Comparison of ENCODE assay signal across 25 cellular contexts in the genomic region with DNA sequence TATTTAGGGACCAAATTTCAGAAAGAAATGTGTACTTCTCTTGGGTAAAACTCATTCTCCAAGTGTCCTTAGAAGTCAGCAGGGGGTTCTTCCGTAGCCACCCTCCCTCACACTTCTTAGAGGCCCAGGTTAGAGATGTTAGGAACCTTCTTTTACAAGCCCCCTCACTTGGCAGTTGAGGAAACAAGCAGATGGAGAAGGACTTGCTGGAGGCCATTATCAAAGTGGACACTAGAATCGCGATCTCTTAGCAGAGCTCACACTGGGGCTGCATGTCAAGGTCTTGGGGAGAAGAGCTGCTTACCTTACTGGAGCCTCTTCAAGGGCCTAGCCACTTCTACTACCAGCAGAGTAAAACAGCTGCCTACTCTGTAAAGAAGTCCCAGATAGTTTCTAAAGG.
DNase-seq lines count a peak whose midpoint lies in the region; ATAC-seq, FAIRE-seq and TF ChIP-seq lines count a peak whose summit lies in the region.
"Had no signal": no experiment of that assay in that cellular context is flagged by ENCODE, and none has a peak within 500 bp of the region (broad histone marks: within the 10 kb centered on the region; RNA-seq: fewer than 3 reads in every experiment).

No MANE protein-coding gene starts in this region.

- WGBS in testis, 2 donors, result 31 to 32% methylated on average over 2 to 3 of the region's 3 CpGs

- intact Hi-C loops in testis (cut with DNase I; ENCODE audit: low total_unique reads), result no loop called here
- intact Hi-C loops in activated CD4-positive, alpha-beta T cell treated with anti-CD3 and anti-CD28 coated beads, Interleukin-2, amount 10 ng/mL, durations not matched to agents 24 days and 14 days (cut with micrococcal nuclease), result no loop called here

- no peaks in the 10 kb centered on the region for H3K9me3 ChIP-seq in testis
- H3K9me3 ChIP-seq: BE2C had no signal

- TF ChIP-seq POLR2A in testis (IDR thresholded peaks at IDR 0.05), result no peak

- H3K27me3 Mint-ChIP-seq in GM23338 (ENCODE audit: insufficient read depth, low read depth, poor library complexity), result peaks cover 99% of the 10 kb centered on the region
- peaks cover 80% of the 10 kb centered on the region for H3K27me3 Mint-ChIP-seq in activated CD4-positive, alpha-beta T cell treated with anti-CD3 and anti-CD28 coated beads, Interleukin-2, amount 10 ng/mL, durations not matched to agents 24 days and 14 days

- H3K4me2 ChIP-seq in GM23338, result no peak overlapping the region
- H3K4me2 ChIP-seq: BLaER1 had no signal

- DNase-seq in GM23338 (ENCODE audit: low spot score), result no peak
- DNase-seq in bronchial epithelial cell (ENCODE audit: low read depth), result no peak
- no peak for DNase-seq in testis
- DNase-seq in activated CD4-positive, alpha-beta T cell treated with anti-CD3 and anti-CD28 coated beads, Interleukin-2, amount 10 ng/mL, durations not matched to agents 24 days and 14 days, result no peak
- DNase-seq: 8988T; ACHN; BE2C; C1 segment of cervical spinal cord; CD4-positive, alpha-beta memory T cell; CD4-positive, CD25-positive, alpha-beta regulatory T cell; CD8-positive, alpha-beta memory T cell; COR-L47; DMS 273 treated with DMSO at 0.1 percent for 48 hours; DMS153; DMS53; DMS79; DND-41; EL; GDM1 had no signal

- peak; percentile 70 for FAIRE-seq in bronchial epithelial cell (lab: Jason Lieb, UNC)
- FAIRE-seq: A204.1, GM12878, GM12892, GM19239 had no signal

- H3K27ac ChIP-seq in GM23338 (ENCODE audit: low read depth) (no peak overlapping the region), testis (no peak overlapping the region)
- H3K27ac ChIP-seq: BLaER1 had no signal

- H3K4me3 ChIP-seq in GM23338 (no peak overlapping the region), bronchial epithelial cell (ENCODE audit: low read depth, low read length) (no peak overlapping the region), testis (no peak overlapping the region)
- H3K4me3 ChIP-seq: BLaER1, GM12878 had no signal

- H3K9me2 ChIP-seq in GM23338 (ENCODE audit: insufficient read depth), result no peaks in the 10 kb centered on the region

- H3K27ac Mint-ChIP-seq in GM23338, result no peak overlapping the region
- H3K27ac Mint-ChIP-seq in activated CD4-positive, alpha-beta T cell treated with anti-CD3 and anti-CD28 coated beads, Interleukin-2, amount 10 ng/mL, durations not matched to agents 24 days and 14 days, result no peak overlapping the region
- H3K27ac Mint-ChIP-seq: CD4-positive, alpha-beta memory T cell; CD4-positive, CD25-positive, alpha-beta regulatory T cell; CD8-positive, alpha-beta memory T cell had no signal

- no peaks in the 10 kb centered on the region for H3K79me2 ChIP-seq in GM23338 (replicated peaks; ENCODE audit: insufficient read depth)

- peaks cover 61% of the 10 kb centered on the region for H4K20me1 ChIP-seq in GM23338 (replicated peaks; ENCODE audit: insufficient read depth)

- H3K4me1 ChIP-seq in GM23338 (ENCODE audit: insufficient read depth) (peaks cover 34% of the 10 kb centered on the region), testis (peaks cover 33% of the 10 kb centered on the region)
- H3K4me1 ChIP-seq: BLaER1 had no signal

- H3K36me3 ChIP-seq in GM23338 (ENCODE audit: insufficient read depth) (no peaks in the 10 kb centered on the region; the same call in 1 of the 2 replicates), bronchial epithelial cell (ENCODE audit: control insufficient read depth, insufficient read depth, low read length) (no peaks in the 10 kb centered on the region), testis (ENCODE audit: low read depth, missing control alignments) (no peaks in the 10 kb centered on the region)
- H3K36me3 ChIP-seq: BE2C, BLaER1 had no signal

- no peak overlapping the region for H3K4me3 Mint-ChIP-seq in GM23338
- no peak overlapping the region for H3K4me3 Mint-ChIP-seq in activated CD4-positive, alpha-beta T cell treated with anti-CD3 and anti-CD28 coated beads, Interleukin-2, amount 10 ng/mL, durations not matched to agents 24 days and 14 days
- H3K4me3 Mint-ChIP-seq: CD4-positive, alpha-beta memory T cell; CD8-positive, alpha-beta memory T cell had no signal

- H2AFZ ChIP-seq in GM23338, result no peak overlapping the region

- peaks cover 4% of the 10 kb centered on the region; the same call in 1 of the 3 replicates for H3K9me3 Mint-ChIP-seq in GM23338
- no peaks in the 10 kb centered on the region for H3K9me3 Mint-ChIP-seq in activated CD4-positive, alpha-beta T cell treated with anti-CD3 and anti-CD28 coated beads, Interleukin-2, amount 10 ng/mL, durations not matched to agents 24 days and 14 days
- H3K9me3 Mint-ChIP-seq: CD4-positive, alpha-beta memory T cell; CD8-positive, alpha-beta memory T cell had no signal

- no peak for TF ChIP-seq CTCF in GM23338 (conservative IDR thresholded peaks at IDR 0.05; ENCODE audit: low read depth in 2 of 2)
- no peak for TF ChIP-seq CTCF in bronchial epithelial cell (IDR thresholded peaks at IDR 0.05; ENCODE audit: insufficient read depth, low read length, severe bottlenecking)
- no peak for TF ChIP-seq CTCF in testis (IDR thresholded peaks at IDR 0.05)

- H3K36me3 Mint-ChIP-seq in GM23338 (ENCODE audit: low read depth), result no peaks in the 10 kb centered on the region; the same call in 2 of the 3 replicates
- H3K36me3 Mint-ChIP-seq in activated CD4-positive, alpha-beta T cell treated with anti-CD3 and anti-CD28 coated beads, Interleukin-2, amount 10 ng/mL, durations not matched to agents 24 days and 14 days (ENCODE audit: low read depth), result peaks cover 2% of the 10 kb centered on the region
- H3K36me3 Mint-ChIP-seq: CD4-positive, alpha-beta memory T cell; CD4-positive, CD25-positive, alpha-beta regulatory T cell; CD8-positive, alpha-beta memory T cell had no signal

- peaks cover 49% of the 10 kb centered on the region for H3F3A ChIP-seq in GM23338 (replicated peaks; ENCODE audit: low read depth)

- H3K27me3 ChIP-seq in GM23338 (ENCODE audit: insufficient read depth) (peaks cover 100% of the 10 kb centered on the region), bronchial epithelial cell (ENCODE audit: control insufficient read depth, insufficient read depth, low read length) (peaks cover 59% of the 10 kb centered on the region), testis (no peaks in the 10 kb centered on the region)
- H3K27me3 ChIP-seq: BE2C had no signal

- no peak for ATAC-seq in GM23338
- no peak for ATAC-seq in HG02759 (IDR thresholded peaks at IDR 0.05; ENCODE audit: unreplicated experiment)
- ATAC-seq: GM12878 had no signal

- peaks cover 25% of the 10 kb centered on the region for H3K4me1 Mint-ChIP-seq in GM23338
- peaks cover 30% of the 10 kb centered on the region for H3K4me1 Mint-ChIP-seq in activated CD4-positive, alpha-beta T cell treated with anti-CD3 and anti-CD28 coated beads, Interleukin-2, amount 10 ng/mL, durations not matched to agents 24 days and 14 days

TF ChIP-seq in GM23338, 12 proteins besides CTCF, POLR2A, EP300 and RAD21 (continues in another document):
- TF ChIP-seq EZH2phosphoT487 (IDR thresholded peaks at IDR 0.05; ENCODE audit: unreplicated experiment) (peak; percentile 18), POLR2AphosphoS5 (IDR thresholded peaks at IDR 0.05; ENCODE audit: low read depth) (no peak), ZNF331 (CRISPR knock-in tag; IDR thresholded peaks at IDR 0.05; ENCODE audit: low read depth) (no peak), CREB1 (CRISPR knock-in tag; IDR thresholded peaks at IDR 0.05; ENCODE audit: low read depth) (no peak), EZH2 (IDR thresholded peaks at IDR 0.05; ENCODE audit: low read depth, unreplicated experiment) (peak; percentile 63), JUNB (IDR thresholded peaks at IDR 0.05; ENCODE audit: unreplicated experiment) (no peak), STAT1 (IDR thresholded peaks at IDR 0.05; ENCODE audit: unreplicated experiment) (no peak), NANOG (IDR thresholded peaks at IDR 0.05; ENCODE audit: borderline replicate concordance) (no peak)
- TF ChIP-seq, protein P1, sequence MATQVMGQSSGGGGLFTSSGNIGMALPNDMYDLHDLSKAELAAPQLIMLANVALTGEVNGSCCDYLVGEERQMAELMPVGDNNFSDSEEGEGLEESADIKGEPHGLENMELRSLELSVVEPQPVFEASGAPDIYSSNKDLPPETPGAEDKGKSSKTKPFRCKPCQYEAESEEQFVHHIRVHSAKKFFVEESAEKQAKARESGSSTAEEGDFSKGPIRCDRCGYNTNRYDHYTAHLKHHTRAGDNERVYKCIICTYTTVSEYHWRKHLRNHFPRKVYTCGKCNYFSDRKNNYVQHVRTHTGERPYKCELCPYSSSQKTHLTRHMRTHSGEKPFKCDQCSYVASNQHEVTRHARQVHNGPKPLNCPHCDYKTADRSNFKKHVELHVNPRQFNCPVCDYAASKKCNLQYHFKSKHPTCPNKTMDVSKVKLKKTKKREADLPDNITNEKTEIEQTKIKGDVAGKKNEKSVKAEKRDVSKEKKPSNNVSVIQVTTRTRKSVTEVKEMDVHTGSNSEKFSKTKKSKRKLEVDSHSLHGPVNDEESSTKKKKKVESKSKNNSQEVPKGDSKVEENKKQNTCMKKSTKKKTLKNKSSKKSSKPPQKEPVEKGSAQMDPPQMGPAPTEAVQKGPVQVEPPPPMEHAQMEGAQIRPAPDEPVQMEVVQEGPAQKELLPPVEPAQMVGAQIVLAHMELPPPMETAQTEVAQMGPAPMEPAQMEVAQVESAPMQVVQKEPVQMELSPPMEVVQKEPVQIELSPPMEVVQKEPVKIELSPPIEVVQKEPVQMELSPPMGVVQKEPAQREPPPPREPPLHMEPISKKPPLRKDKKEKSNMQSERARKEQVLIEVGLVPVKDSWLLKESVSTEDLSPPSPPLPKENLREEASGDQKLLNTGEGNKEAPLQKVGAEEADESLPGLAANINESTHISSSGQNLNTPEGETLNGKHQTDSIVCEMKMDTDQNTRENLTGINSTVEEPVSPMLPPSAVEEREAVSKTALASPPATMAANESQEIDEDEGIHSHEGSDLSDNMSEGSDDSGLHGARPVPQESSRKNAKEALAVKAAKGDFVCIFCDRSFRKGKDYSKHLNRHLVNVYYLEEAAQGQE (IDR thresholded peaks at IDR 0.05; ENCODE audit: unreplicated experiment), result no peak
- TF ChIP-seq, protein P2, sequence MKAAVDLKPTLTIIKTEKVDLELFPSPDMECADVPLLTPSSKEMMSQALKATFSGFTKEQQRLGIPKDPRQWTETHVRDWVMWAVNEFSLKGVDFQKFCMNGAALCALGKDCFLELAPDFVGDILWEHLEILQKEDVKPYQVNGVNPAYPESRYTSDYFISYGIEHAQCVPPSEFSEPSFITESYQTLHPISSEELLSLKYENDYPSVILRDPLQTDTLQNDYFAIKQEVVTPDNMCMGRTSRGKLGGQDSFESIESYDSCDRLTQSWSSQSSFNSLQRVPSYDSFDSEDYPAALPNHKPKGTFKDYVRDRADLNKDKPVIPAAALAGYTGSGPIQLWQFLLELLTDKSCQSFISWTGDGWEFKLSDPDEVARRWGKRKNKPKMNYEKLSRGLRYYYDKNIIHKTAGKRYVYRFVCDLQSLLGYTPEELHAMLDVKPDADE (IDR thresholded peaks at IDR 0.05), result no peak
